10 cellular contexts compared by ENCODE assay signal in the genomic region with DNA sequence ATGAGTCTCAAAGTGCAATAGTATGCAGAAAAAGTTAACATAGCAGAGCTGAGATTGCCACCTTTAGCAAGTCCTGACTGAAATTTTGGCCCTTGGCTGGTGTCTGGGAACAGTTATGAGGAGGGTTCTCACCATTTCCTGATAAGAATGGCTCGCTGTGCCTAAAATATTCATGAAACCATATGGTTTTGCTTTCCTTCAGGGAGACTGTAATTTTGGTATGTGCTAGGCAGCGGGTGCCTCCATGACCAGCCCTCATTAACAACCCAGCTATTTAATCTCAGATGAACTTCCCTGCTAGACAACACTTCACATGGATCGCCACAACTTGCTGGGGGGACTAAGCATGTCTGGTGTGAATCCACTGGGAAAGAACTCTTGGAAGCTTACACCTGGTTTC.
"Had no signal": no experiment of that assay in that cellular context is flagged by ENCODE, and none has a peak within 500 bp of the region (broad histone marks: within the 10 kb centered on the region; RNA-seq: fewer than 3 reads in every experiment).

No MANE protein-coding gene starts in this region.

- ATAC-seq: HCT116, K562 had no signal

- DNase-seq: GM23248, GOT3, H7, HFFc6, IMR-90, KG1 had no signal

- H3K4me1 ChIP-seq: HAP-1 had no signal

- H3K27ac ChIP-seq: GM23248 had no signal

- H3K9ac ChIP-seq: GM23248 had no signal

- H3K36me3 ChIP-seq: HAP-1 had no signal

- H3K4me3 ChIP-seq: GM23248, HAP-1, K562 had no signal

- FAIRE-seq: HTR-8/SVneo, K562 had no signal
